35 cellular contexts compared by ENCODE assay signal in the genomic region with DNA sequence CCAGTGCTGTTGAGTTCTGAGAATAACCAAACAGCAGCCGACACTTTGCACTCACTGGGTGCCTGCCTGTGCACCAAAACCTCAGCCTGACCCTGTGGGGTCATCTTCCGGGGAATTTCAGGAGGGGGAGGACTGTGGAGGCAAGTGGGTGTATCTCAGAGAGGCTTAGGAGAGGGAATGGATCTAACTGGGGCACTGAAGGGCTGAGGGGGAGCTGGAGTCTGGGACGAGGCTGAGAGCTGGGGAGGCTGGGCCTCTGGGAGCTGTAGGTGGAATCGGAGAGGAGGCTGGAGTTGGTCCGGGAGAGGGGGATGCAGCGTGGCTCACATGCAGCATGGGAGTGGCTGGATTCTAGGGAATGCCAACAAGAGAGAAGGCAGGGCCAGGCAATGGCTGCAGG.
"Had no signal": no experiment of that assay in that cellular context is flagged by ENCODE, and none has a peak within 500 bp of the region (broad histone marks: within the 10 kb centered on the region; RNA-seq: fewer than 3 reads in every experiment).

No MANE protein-coding gene starts in this region.

- ATAC-seq: activated CD8-positive, alpha-beta memory T cell treated with anti-CD3 and anti-CD28 coated beads, Interleukin-2, amount 10 ng/mL, durations not matched to agents 7 days and 5 days; activated CD8-positive, alpha-beta T cell treated with anti-CD3 and anti-CD28 coated beads, Interleukin-2, amount 10 ng/mL, durations not matched to agents 7 days and 5 days; activated naive CD8-positive, alpha-beta T cell treated with anti-CD3 and anti-CD28 coated beads, Interleukin-2, amount 50 U/mL, for 24 hours had no signal

- H3K36me3 Mint-ChIP-seq: activated CD8-positive, alpha-beta memory T cell treated with anti-CD3 and anti-CD28 coated beads, Interleukin-2, amount 10 ng/mL, durations not matched to agents 7 days and 5 days; activated naive CD4-positive, alpha-beta T cell treated with anti-CD3 and anti-CD28 coated beads, Interleukin-2, amount 10 ng/mL, durations not matched to agents 7 days and 5 days; activated naive CD4-positive, alpha-beta T cell treated with anti-CD3 and anti-CD28 coated beads, Interleukin-2, amount 50 U/mL, for 24 hours; activated naive CD8-positive, alpha-beta T cell; activated naive CD8-positive, alpha-beta T cell treated with anti-CD3 and anti-CD28 coated beads, Interleukin-2, amount 10 ng/mL, durations not matched to agents 7 days and 5 days; brain had no signal

- H3K9me3 Mint-ChIP-seq: activated CD4-positive, alpha-beta memory T cell treated with anti-CD3 and anti-CD28 coated beads, Interleukin-2, amount 10 ng/mL, durations not matched to agents 7 days and 5 days; activated CD4-positive, alpha-beta T cell treated with anti-CD3 and anti-CD28 coated beads, Interleukin-2, amount 10 ng/mL, durations not matched to agents 7 days and 5 days; activated naive CD4-positive, alpha-beta T cell treated with anti-CD3 and anti-CD28 coated beads, Interleukin-2, amount 10 ng/mL, durations not matched to agents 7 days and 5 days; activated naive CD4-positive, alpha-beta T cell treated with anti-CD3 and anti-CD28 coated beads, Interleukin-2, amount 50 U/mL, for 24 hours; activated naive CD8-positive, alpha-beta T cell treated with anti-CD3 and anti-CD28 coated beads, Interleukin-2, amount 10 ng/mL, durations not matched to agents 7 days and 5 days; activated naive CD8-positive, alpha-beta T cell treated with anti-CD3 and anti-CD28 coated beads, Interleukin-2, amount 50 U/mL, for 24 hours; activated T-cell treated with anti-CD3 and anti-CD28 coated beads, Interleukin-2, amount 50 U/mL, for 24 hours; activated T-helper 2 cell treated with anti-CD3 and anti-CD28 coated beads, Interferon-gamma antibody, Interleukin-2, Interleukin-4, amounts not matched to agents 10 μg/mL and 5 μg/mL and 100 μg/mL, durations not matched to agents 14 hours and 24 hours and 36 hours; brain; T-helper 1 cell treated with Interleukin-12 subunit alpha and Interleukin-12 subunit beta and Interleukin-4 antibody, amounts not matched to agents 30 μg/mL and 1 μg/mL, for 36 hours; T-helper 2 cell treated with Interferon-gamma antibody and Interleukin-4, amounts not matched to agents 5 μg/mL and 100 μg/mL, for 36 hours had no signal

- H3K4me3 Mint-ChIP-seq: activated B cell treated with CpG ODN at 0.5 μM for 24 hours; activated CD4-positive, alpha-beta memory T cell treated with anti-CD3 and anti-CD28 coated beads, Interleukin-2, amount 10 ng/mL, durations not matched to agents 7 days and 5 days; activated CD4-positive, alpha-beta T cell treated with anti-CD3 and anti-CD28 coated beads, Interleukin-2, amount 10 ng/mL, durations not matched to agents 7 days and 5 days; activated CD8-positive, alpha-beta memory T cell treated with anti-CD3 and anti-CD28 coated beads, Interleukin-2, amount 10 ng/mL, durations not matched to agents 7 days and 5 days; activated CD8-positive, alpha-beta T cell treated with anti-CD3 and anti-CD28 coated beads, Interleukin-2, amount 10 ng/mL, durations not matched to agents 7 days and 5 days; activated naive CD4-positive, alpha-beta T cell treated with anti-CD3 and anti-CD28 coated beads, Interleukin-2, amount 10 ng/mL, durations not matched to agents 7 days and 5 days; activated naive CD4-positive, alpha-beta T cell treated with anti-CD3 and anti-CD28 coated beads, Interleukin-2, amount 50 U/mL, for 24 hours; activated naive CD8-positive, alpha-beta T cell; activated naive CD8-positive, alpha-beta T cell treated with anti-CD3 and anti-CD28 coated beads, Interleukin-2, amount 10 ng/mL, durations not matched to agents 7 days and 5 days; activated naive CD8-positive, alpha-beta T cell treated with anti-CD3 and anti-CD28 coated beads, Interleukin-2, amount 50 U/mL, for 24 hours; activated T-cell treated with anti-CD3 and anti-CD28 coated beads, Interleukin-2, amount 50 U/mL, for 24 hours; brain; T-helper 1 cell treated with Interleukin-12 subunit alpha and Interleukin-12 subunit beta and Interleukin-4 antibody, amounts not matched to agents 30 μg/mL and 1 μg/mL, for 36 hours; T-helper 2 cell treated with Interferon-gamma antibody and Interleukin-4, amounts not matched to agents 5 μg/mL and 100 μg/mL, for 36 hours had no signal

- H3K36me3 ChIP-seq: ascending aorta, cardiac muscle cell had no signal

- H3K4me3 ChIP-seq: ascending aorta, cardiac muscle cell had no signal

- H3K9me3 ChIP-seq: ascending aorta had no signal

- H3K27ac Mint-ChIP-seq: activated B cell treated with CpG ODN at 0.5 μM for 24 hours; activated CD4-positive, alpha-beta memory T cell treated with anti-CD3 and anti-CD28 coated beads, Interleukin-2, amount 10 ng/mL, durations not matched to agents 7 days and 5 days; activated CD4-positive, alpha-beta T cell treated with anti-CD3 and anti-CD28 coated beads, Interleukin-2, amount 10 ng/mL, durations not matched to agents 7 days and 5 days; activated CD8-positive, alpha-beta memory T cell treated with anti-CD3 and anti-CD28 coated beads, Interleukin-2, amount 10 ng/mL, durations not matched to agents 7 days and 5 days; activated CD8-positive, alpha-beta T cell treated with anti-CD3 and anti-CD28 coated beads, Interleukin-2, amount 10 ng/mL, durations not matched to agents 7 days and 5 days; activated naive CD4-positive, alpha-beta T cell treated with anti-CD3 and anti-CD28 coated beads, Interleukin-2, amount 10 ng/mL, durations not matched to agents 7 days and 5 days; activated naive CD4-positive, alpha-beta T cell treated with anti-CD3 and anti-CD28 coated beads, Interleukin-2, amount 50 U/mL, for 24 hours; activated naive CD8-positive, alpha-beta T cell; activated naive CD8-positive, alpha-beta T cell treated with anti-CD3 and anti-CD28 coated beads, Interleukin-2, amount 10 ng/mL, durations not matched to agents 7 days and 5 days; activated naive CD8-positive, alpha-beta T cell treated with anti-CD3 and anti-CD28 coated beads, Interleukin-2, amount 50 U/mL, for 24 hours; activated T-cell treated with anti-CD3 and anti-CD28 coated beads, Interleukin-2, amount 50 U/mL, for 24 hours; activated T-helper 2 cell treated with anti-CD3 and anti-CD28 coated beads, Interferon-gamma antibody, Interleukin-2, Interleukin-4, amounts not matched to agents 10 μg/mL and 5 μg/mL and 100 μg/mL, durations not matched to agents 14 hours and 24 hours and 36 hours; T-helper 1 cell treated with Interleukin-12 subunit alpha and Interleukin-12 subunit beta and Interleukin-4 antibody, amounts not matched to agents 30 μg/mL and 1 μg/mL, for 36 hours; T-helper 2 cell treated with Interferon-gamma antibody and Interleukin-4, amounts not matched to agents 5 μg/mL and 100 μg/mL, for 36 hours had no signal

- DNase-seq: activated B cell treated with CpG ODN at 0.5 μM for 24 hours; activated CD4-positive, alpha-beta memory T cell treated with anti-CD3 and anti-CD28 coated beads, Interleukin-2, amount 10 ng/mL, durations not matched to agents 7 days and 5 days; activated CD4-positive, alpha-beta T cell treated with anti-CD3 and anti-CD28 coated beads for 4 hours; activated CD4-positive, alpha-beta T cell treated with anti-CD3 and anti-CD28 coated beads, Interleukin-2, amount 10 ng/mL, durations not matched to agents 7 days and 5 days; activated CD4-positive, alpha-beta T cell treated with anti-CD3 and anti-CD28 coated beads, Interleukin-2, amount 50 U/mL, for 48 hours; activated CD4-positive, CD25-positive, alpha-beta regulatory T cell treated with anti-CD3 and anti-CD28 coated beads, Interleukin-2, amount 50 U/mL, for 72 hours; activated CD8-positive, alpha-beta memory T cell treated with anti-CD3 and anti-CD28 coated beads for 24 hours; activated CD8-positive, alpha-beta memory T cell treated with anti-CD3 and anti-CD28 coated beads, Interleukin-2, amount 10 ng/mL, durations not matched to agents 7 days and 5 days; activated CD8-positive, alpha-beta memory T cell treated with anti-CD3 and anti-CD28 coated beads, Interleukin-2, amount 50 U/mL, for 48 hours; activated CD8-positive, alpha-beta T cell treated with anti-CD3 and anti-CD28 coated beads, Interleukin-2, amount 10 ng/mL, durations not matched to agents 7 days and 5 days; activated effector memory CD4-positive, alpha-beta T cell treated with Interleukin-2 at 50 U/mL for 16 hours; activated gamma-delta T cell; activated naive CD4-positive, alpha-beta T cell treated with anti-CD3 and anti-CD28 coated beads, Interleukin-2, amount 10 ng/mL, durations not matched to agents 7 days and 5 days; activated naive CD4-positive, alpha-beta T cell treated with Interleukin-2 at 50 U/mL for 16 hours; activated naive CD8-positive, alpha-beta T cell treated with anti-CD3 and anti-CD28 coated beads, Interleukin-2, amount 10 ng/mL, durations not matched to agents 7 days and 5 days; activated naive CD8-positive, alpha-beta T cell treated with anti-CD3 and anti-CD28 coated beads, Interleukin-2, amount 50 U/mL, for 24 hours; activated T-cell treated with anti-CD3 and anti-CD28 coated beads, Interleukin-2, amount 50 U/mL, for 24 hours; activated T-cell treated with anti-CD3 and anti-CD28 coated beads, Interleukin-2, amount 50 U/mL, for 48 hours; amygdala; anterior cingulate cortex; central memory CD4-positive, alpha-beta T cell; T-helper 1 cell; T-helper 2 cell; T-helper 9 cell had no signal

- FAIRE-seq: bronchial epithelial cell, TTC549 had no signal

- H3K4me1 Mint-ChIP-seq: activated B cell treated with CpG ODN at 0.5 μM for 24 hours; activated naive CD4-positive, alpha-beta T cell treated with anti-CD3 and anti-CD28 coated beads, Interleukin-2, amount 50 U/mL, for 24 hours; activated naive CD8-positive, alpha-beta T cell treated with anti-CD3 and anti-CD28 coated beads, Interleukin-2, amount 10 ng/mL, durations not matched to agents 7 days and 5 days; activated naive CD8-positive, alpha-beta T cell treated with anti-CD3 and anti-CD28 coated beads, Interleukin-2, amount 50 U/mL, for 24 hours had no signal

- H3K27ac ChIP-seq: ascending aorta, cardiac muscle cell, VCaP had no signal
